Comparison of ENCODE assay signal across 8 cellular contexts in the genomic region with DNA sequence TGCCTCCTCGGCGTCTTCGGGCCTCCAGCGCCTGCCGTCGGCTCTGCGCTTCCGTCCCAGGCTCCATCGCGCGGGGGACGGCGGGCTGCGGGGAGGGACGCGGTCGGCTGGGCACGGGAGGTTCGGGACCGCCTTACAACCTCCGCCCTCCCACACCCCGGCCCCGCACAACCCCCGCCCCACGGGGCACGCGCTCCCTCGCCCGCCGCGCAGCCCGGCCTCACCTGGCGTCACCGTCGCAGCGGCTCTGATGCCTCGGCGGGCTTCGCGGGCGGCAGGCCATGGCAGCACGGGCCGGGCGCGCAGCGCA. TPM values are rescaled to one million over a fixed set of nuclear protein-coding genes. Genes with fewer than 3 reads are reported as not detected.
DNase-seq lines count a peak whose midpoint lies in the region; ATAC-seq and TF ChIP-seq lines count a peak whose summit lies in the region.

No MANE protein-coding gene starts in this region.

- H3K79me2 ChIP-seq in GM23248 (ENCODE audit: insufficient read depth), result peaks cover 73% of the 10 kb centered on the region

- TF ChIP-seq CTCF in AG09309 (IDR thresholded peaks at IDR 0.05; ENCODE audit: control insufficient read depth, insufficient read depth, low read depth, low read length, missing control alignments), result no peak
- TF ChIP-seq CTCF in VCaP (conservative IDR thresholded peaks at IDR 0.05), result no peak
- no peak for TF ChIP-seq CTCF in heart left ventricle (IDR thresholded peaks at IDR 0.05)

- WGBS in GM23248 (ENCODE audit: low coverage in 1 of 2, low lambda C conversion rate in 2 of 2, missing lambda C conversion rate in 2 of 2), 2 experiments, result 0 to 1% methylated on average over 23 to 26 of the region's 46 CpGs
- WGBS in heart left ventricle, 4 donors, result 0 to 3% (median 0%) methylated on average over 4 to 46 of the region's 46 CpGs

- H3K4me2 ChIP-seq in GM23248 (ENCODE audit: unreplicated experiment), result peak overlapping the region; percentile 94
- peak overlapping the region; percentile 98 for H3K4me2 ChIP-seq in skeletal muscle satellite cell (ENCODE audit: low read length)

- 0 out of 2 replicates have a peak, but pooled peaks cover 5% of the 10 kb centered on the region for H4K20me1 ChIP-seq in GM23248 (ENCODE audit: insufficient read depth)

- intact Hi-C loops in heart left ventricle (cut with DNase I), result loop anchor here in 3 of 10 donors (1.0 to 5.0 kb wide), 2 partner anchors 8 to 365 kb away; a partner anchor contains a TSS

- no peaks in the 10 kb centered on the region for H3K36me3 ChIP-seq in GM23248 (ENCODE audit: low read depth)
- H3K36me3 ChIP-seq in heart left ventricle, result peaks cover 0 to 20% (median 5%) of the 10 kb centered on the region in 9 donors
- H3K36me3 ChIP-seq in skeletal muscle satellite cell (ENCODE audit: insufficient read depth, low read length), result peaks cover 20% of the 10 kb centered on the region

- H3K4me3 ChIP-seq in AG09309 (ENCODE audit: control insufficient read depth, low read depth, low read length) (peak overlapping the region; percentile 80), GM23248 (peak overlapping the region; percentile 97), heart left ventricle (peak overlapping the region; percentile 81 to 97 (median 88)), skeletal muscle satellite cell (ENCODE audit: low read length) (peak overlapping the region; percentile 97)

- H3K9me3 ChIP-seq in GM23248 (ENCODE audit: low read depth) (no peaks in the 10 kb centered on the region), heart left ventricle (no peaks in the 10 kb centered on the region), skeletal muscle satellite cell (replicated peaks; ENCODE audit: low read length) (no peaks in the 10 kb centered on the region)

- peaks cover 37% of the 10 kb centered on the region for H3F3A ChIP-seq in GM23248 (ENCODE audit: insufficient read depth)

- in situ Hi-C loops in GM23248 (cut with MboI), result no loop called here
- in situ Hi-C loops in KBM-7 (cut with MboI; ENCODE audit: low pct_unique_long_range_greater_than_20kb, low sequenced_read_pairs), result no loop called here

- H3K4me1 ChIP-seq in GM23248 (ENCODE audit: insufficient read depth) (peaks cover 21% of the 10 kb centered on the region), heart left ventricle (peaks cover 0 to 60% (median 39%) of the 10 kb centered on the region in 12 donors), skeletal muscle satellite cell (ENCODE audit: control insufficient read depth, insufficient read depth, low read length) (peaks cover 34% of the 10 kb centered on the region)

- peak overlapping the region; percentile 72 for H2AFZ ChIP-seq in GM23248

- TF ChIP-seq POLR2A in heart left ventricle (IDR thresholded peaks at IDR 0.05), result no peak

- DNase-seq in AG09309 (ENCODE audit: low read depth) (no peak), GM23248 (peak; percentile 73), heart left ventricle (peak in 2 of 5 donors; percentile 54 to 74), NCI-H2107 treated with DMSO at 0.1 percent for 48 hours (lab: John Stamatoyannopoulos, UW; ENCODE audit: unreplicated experiment) (no peak), KBM-7 (no peak)

- H3K9ac ChIP-seq in GM23248 (peak overlapping the region; percentile 94), skeletal muscle satellite cell (ENCODE audit: low read depth, low read length) (peak overlapping the region; percentile 100)

- H3K27ac ChIP-seq in GM23248 (peak overlapping the region; percentile 92), VCaP (peak overlapping the region; percentile 100), heart left ventricle (peak overlapping the region; percentile 98 to 100 (median 99))

- ATAC-seq in heart left ventricle, result peak in 3 of 4 donors; percentile 2 to 48 (median 41)
- no peak for ATAC-seq in HG02798 (IDR thresholded peaks at IDR 0.05; ENCODE audit: poor library complexity, unreplicated experiment)

- H3K27me3 ChIP-seq in GM23248 (replicated peaks; ENCODE audit: insufficient read depth) (no peaks in the 10 kb centered on the region), heart left ventricle (no peaks in the 10 kb centered on the region), skeletal muscle satellite cell (ENCODE audit: control insufficient read depth, insufficient read depth, low read length) (no peaks in the 10 kb centered on the region)

- no peaks in the 10 kb centered on the region for H3K9me2 ChIP-seq in GM23248 (ENCODE audit: insufficient read depth)

RNA-seq across cellular contexts. Expression of a gene that starts 0.3 kb away (rescaled TPM):
- total RNA-seq in GM23248 (2014; rRNA removed; shearing (Covaris generic)), result 72.7 and 74.4 TPM in 2 replicates
- polyA plus RNA-seq in GM23248 (2016; fragmentation: Nextera tagmentation; extraction: Ambion mirVana) (85.6 and 85.8 TPM in 2 replicates), heart left ventricle (10 to 100 TPM in 1 of 2 donors, 1 to 10 TPM in 1; 7.2 to 17.6 TPM)
- 10 to 100 TPM; 10.2 to 27.7 (median 11.7) TPM for total RNA-seq in heart left ventricle
- total RNA-seq in skeletal muscle satellite cell (2012; rRNA removed), result 50.4 and 72.7 TPM in 2 replicates

RNA-seq across cellular contexts. Expression of a gene that starts 9.3 kb away (rescaled TPM):
- 55.4 and 80.2 TPM in 2 replicates for total RNA-seq in GM23248 (2014; rRNA removed; shearing (Covaris generic))
- polyA plus RNA-seq in GM23248 (2016; fragmentation: Nextera tagmentation; extraction: Ambion mirVana) (32.6 and 35.7 TPM in 2 replicates), heart left ventricle (10 to 100 TPM; 32.6 to 39.2 TPM)
- 10 to 100 TPM; 28.6 to 73.3 (median 37.2) TPM for total RNA-seq in heart left ventricle
- 16.2 and 31.0 TPM in 2 replicates for total RNA-seq in skeletal muscle satellite cell (2012; rRNA removed)

RNA-seq across cellular contexts. Expression of a gene that starts 9.5 kb away (rescaled TPM):
- total RNA-seq in GM23248 (2014; rRNA removed; shearing (Covaris generic)), result 3.8 and 9.7 TPM in 2 replicates
- 18.2 and 21.1 TPM in 2 replicates for polyA plus RNA-seq in GM23248 (2016; fragmentation: Nextera tagmentation; extraction: Ambion mirVana)
- 10 to 100 TPM in 1 of 9 donors, 1 to 10 TPM in 8; 2.9 to 19.1 (median 6.0) TPM for total RNA-seq in heart left ventricle
- polyA plus RNA-seq in heart left ventricle, result 1 to 10 TPM; 6.3 to 7.7 TPM
- 14.7 and 18.3 TPM in 2 replicates for total RNA-seq in skeletal muscle satellite cell (2012; rRNA removed)

RNA-seq across cellular contexts. Expression of a gene that starts 27.7 kb away (rescaled TPM):
- total RNA-seq in GM23248 (2014; rRNA removed; shearing (Covaris generic)), result 3.8 and 15.3 TPM in 2 replicates
- polyA plus RNA-seq in GM23248 (2016; fragmentation: Nextera tagmentation; extraction: Ambion mirVana) (1.4 and 2.8 TPM in 2 replicates), heart left ventricle (1 to 10 TPM in 1 of 2 donors, under 1 TPM in 1; 0.88 to 1.4 TPM)
- total RNA-seq in heart left ventricle, result 1 to 10 TPM in 4 of 9 donors, under 1 TPM in 5; 0.42 to 2.3 (median 0.99) TPM
- total RNA-seq in skeletal muscle satellite cell (2012; rRNA removed), result 2.5 and 5.9 TPM in 2 replicates
